ENCODE assay signal across 8 cellular contexts in genomic region chr5:146203011-146203871, GRCh38. TPM values are rescaled to one million over a fixed set of nuclear protein-coding genes. Genes with fewer than 3 reads are reported as not detected.
DNase-seq lines count a peak whose midpoint lies in the region; ATAC-seq and TF ChIP-seq lines count a peak whose summit lies in the region.

Gene RBM27, plus strand, starts transcription at chr5:146203605. Its CDS starts 161 bp downstream, at chr5:146203766.

- H4K20me1 ChIP-seq in OCI-LY3 (ENCODE audit: insufficient read depth, low read length), result peaks cover 29% of the 10 kb centered on the region

- no peak for TF ChIP-seq CTCF in OCI-LY3 (IDR thresholded peaks at IDR 0.05; ENCODE audit: low read depth, low read length)

- no peaks in the 10 kb centered on the region for H3K27me3 ChIP-seq in OCI-LY3 (ENCODE audit: low read depth, low read length)
- H3K27me3 ChIP-seq in mononuclear cell (ENCODE audit: insufficient read depth, low read length), result no peaks in the 10 kb centered on the region

- H2AFZ ChIP-seq in OCI-LY3 (ENCODE audit: low read depth, low read length), result peak within 1 kb of the TSS; percentile 97

- H3K9ac ChIP-seq in OCI-LY3 (ENCODE audit: low read length), result peak within 1 kb of the TSS; percentile 84

- DNase-seq in DMS 273 (lab: John Stamatoyannopoulos, UW; ENCODE audit: unreplicated experiment), result peak; percentile 99
- peak; percentile 98 for DNase-seq in HuH-7 (ENCODE audit: low spot score)
- peak; percentile 98 for DNase-seq in activated CD8-positive, alpha-beta memory T cell treated with anti-CD3 and anti-CD28 coated beads, Interleukin-2, amount 50 U/mL, for 48 hours
- DNase-seq in epithelial cell of prostate (ENCODE audit: low read depth, low spot score), result peak; percentile 94
- DNase-seq in stimulated activated CD8-positive, alpha-beta memory T cell treated with anti-CD3 and anti-CD28 coated beads, Interleukin-4, amount 100 ng/mL, for 1 hour (ENCODE audit: low read depth in 2 of 2, low spot score in 1 of 2), result peak; percentile 89 to 93

- H3K79me2 ChIP-seq in OCI-LY3 (ENCODE audit: low read length), result peaks cover 47% of the 10 kb centered on the region

- ATAC-seq in GM21526 (IDR thresholded peaks at IDR 0.05; ENCODE audit: low FRiP score, unreplicated experiment), result peak; percentile 99

- peak within 1 kb of the TSS; percentile 90 for H3K4me2 ChIP-seq in OCI-LY3 (ENCODE audit: low read length)

- H3K9me3 ChIP-seq in OCI-LY3 (ENCODE audit: insufficient read depth, low read length), result no peaks in the 10 kb centered on the region
- no peaks in the 10 kb centered on the region for H3K9me3 ChIP-seq in mononuclear cell (ENCODE audit: low read depth, low read length)

- H3K27ac ChIP-seq in OCI-LY3 (ENCODE audit: low read length), result peak within 1 kb of the TSS; percentile 74
- peak within 1 kb of the TSS; percentile 73 for H3K27ac ChIP-seq in epithelial cell of prostate

- H3K4me3 ChIP-seq in OCI-LY3 (ENCODE audit: low read length) (peak within 1 kb of the TSS; percentile 98), mononuclear cell (ENCODE audit: low read length) (peak within 1 kb of the TSS; percentile 88)

- H3K36me3 ChIP-seq in OCI-LY3 (replicated peaks; ENCODE audit: low read depth, low read length), result no peaks in the 10 kb centered on the region

- peaks cover 32% of the 10 kb centered on the region for H3K4me1 ChIP-seq in OCI-LY3 (ENCODE audit: low read length)
- peaks cover 27% of the 10 kb centered on the region for H3K4me1 ChIP-seq in mononuclear cell (ENCODE audit: insufficient read depth, low read length)

RNA-seq across cellular contexts. Expression of gene RBM27, which starts in this region (rescaled TPM):
- 72.1 TPM for total RNA-seq in mononuclear cell

Comparison
In these comparisons a context has a peak if more than half of its experiments do, and no peak if none do; other contexts are left out.
1. Peak in every context shown above with its lines: DNase-seq, ATAC-seq, H3K4me3 ChIP-seq and H3K27ac ChIP-seq.